ENCODE assay signal across 28 cellular contexts in genomic region chr12:120666577-120667390, GRCh38. TPM values are rescaled to one million over a fixed set of nuclear protein-coding genes. Genes with fewer than 3 reads are reported as not detected.
DNase-seq lines count a peak whose midpoint lies in the region; ATAC-seq, FAIRE-seq and TF ChIP-seq lines count a peak whose summit lies in the region.
"Had no signal": no experiment of that assay in that cellular context is flagged by ENCODE, and none has a peak within 500 bp of the region (broad histone marks: within the 10 kb centered on the region; RNA-seq: fewer than 3 reads in every experiment).

No MANE protein-coding gene starts in this region.

- no peak for TF ChIP-seq CTCF in SK-N-SH (IDR thresholded peaks at IDR 0.05)
- TF ChIP-seq CTCF in HEK293 (tag by site-specific recombination; IDR thresholded peaks at IDR 0.05): no peak
- no peak for TF ChIP-seq CTCF in astrocyte (IDR thresholded peaks at IDR 0.05; ENCODE audit: insufficient read depth, low read depth, low read length)
- TF ChIP-seq CTCF in progenitor cell of endocrine pancreas (IDR thresholded peaks at IDR 0.05; ENCODE audit: unreplicated experiment): no peak
- no peak for TF ChIP-seq CTCF in tibial artery (IDR thresholded peaks at IDR 0.05)

- H3K27me3 ChIP-seq in SK-N-SH (ENCODE audit: insufficient read depth) (no peaks in the 10 kb centered on the region), astrocyte (ENCODE audit: insufficient read depth, low read length) (no peaks in the 10 kb centered on the region), tibial artery (no peaks in the 10 kb centered on the region)
- H3K27me3 ChIP-seq: BLaER1, foreskin keratinocyte, MG63, neutrophil, upper lobe of right lung had no signal

- H3K4me1 ChIP-seq in SK-N-SH (ENCODE audit: control insufficient read depth in 1 of 2, insufficient read depth in 2 of 2, low read depth in 1 of 2, low read length in 1 of 2): peaks cover 0 to 15% of the 10 kb centered on the region in 2 experiments; a peak in 2 of 4 replicates
- H3K4me1 ChIP-seq in HEK293 (ENCODE audit: control insufficient read depth, insufficient read depth, low read length): no peaks in the 10 kb centered on the region
- peaks cover 3% of the 10 kb centered on the region for H3K4me1 ChIP-seq in astrocyte (ENCODE audit: insufficient read depth, low read length)
- peaks cover 0 to 15% (median 9%) of the 10 kb centered on the region in 4 donors for H3K4me1 ChIP-seq in tibial artery
- H3K4me1 ChIP-seq: Caco-2, foreskin keratinocyte, prostate gland, upper lobe of right lung had no signal

- H4K20me1 ChIP-seq in SK-N-SH (ENCODE audit: insufficient read depth) (no peaks in the 10 kb centered on the region), astrocyte (ENCODE audit: insufficient read depth, low read length) (no peaks in the 10 kb centered on the region)
- H4K20me1 ChIP-seq: BLaER1 had no signal

- POLR2A ChIA-PET in SK-N-SH (lab: Yijun Ruan, JAX) (interaction anchor here (0.6 kb wide), 1 partner anchor 9 kb away, joined by 3 read pairs; no protein-coding TSS in a partner anchor), HEK293 (lab: Yijun Ruan, JAX) (no interaction called here)

- WGBS in SK-N-SH (ENCODE audit: low lambda C conversion rate): 88% methylated on average over 13 of the region's 34 CpGs

- H2AFZ ChIP-seq in SK-N-SH (ENCODE audit: low read depth): no peak overlapping the region
- no peak overlapping the region for H2AFZ ChIP-seq in astrocyte (ENCODE audit: low read depth, low read length)

- no peaks in the 10 kb centered on the region for H3K36me3 ChIP-seq in SK-N-SH (replicated peaks in 1 of 2; ENCODE audit: control insufficient read depth in 1 of 2, insufficient read depth in 2 of 2, low read length in 1 of 2)
- H3K36me3 ChIP-seq in HEK293 (ENCODE audit: control insufficient read depth in 2 of 2, insufficient read depth in 1 of 2, low read length in 2 of 2): no peaks in the 10 kb centered on the region
- no peaks in the 10 kb centered on the region for H3K36me3 ChIP-seq in astrocyte (ENCODE audit: insufficient read depth, low read length)
- peaks cover 11 to 16% (median 15%) of the 10 kb centered on the region in 3 donors for H3K36me3 ChIP-seq in tibial artery
- H3K36me3 ChIP-seq: BLaER1, MG63, neutrophil, prostate gland, upper lobe of right lung had no signal

- intact Hi-C loops in tibial artery (cut with DNase I; ENCODE audit: low total_unique reads): no loop called here

- no peak for TF ChIP-seq EP300 in SK-N-SH (IDR thresholded peaks at IDR 0.05; ENCODE audit: borderline replicate concordance in 1 of 2, low read depth in 1 of 2, low read length in 1 of 2)

- no peak overlapping the region for H3K9ac ChIP-seq in SK-N-SH
- H3K9ac ChIP-seq in astrocyte (ENCODE audit: low read length): no peak overlapping the region
- H3K9ac ChIP-seq: BLaER1 had no signal

- H3K27ac ChIP-seq in SK-N-SH (ENCODE audit: low read depth in 2 of 2, low read length in 1 of 2) (no peak overlapping the region), HEK293 (ENCODE audit: extremely low read depth, low read depth, low read length) (no peak overlapping the region), astrocyte (ENCODE audit: low read depth, low read length) (no peak overlapping the region), tibial artery (no peak overlapping the region)
- H3K27ac ChIP-seq: BLaER1, foreskin keratinocyte, neutrophil, prostate gland, upper lobe of right lung had no signal

- no peak for FAIRE-seq in astrocyte (lab: Jason Lieb, UNC)
- FAIRE-seq: A204.1, colon had no signal

- H3K4me3 Mint-ChIP-seq in astrocyte (ENCODE audit: unreplicated experiment) (peak overlapping the region; percentile 69), progenitor cell of endocrine pancreas (ENCODE audit: low read depth) (no peak overlapping the region)
- H3K4me3 Mint-ChIP-seq: effector memory CD8-positive, alpha-beta T cell had no signal

- H3K27me3 Mint-ChIP-seq in astrocyte (ENCODE audit: low read depth, unreplicated experiment): peaks cover 20% of the 10 kb centered on the region
- H3K27me3 Mint-ChIP-seq in progenitor cell of endocrine pancreas: peaks cover 12% of the 10 kb centered on the region

- H3K9me2 ChIP-seq in SK-N-SH: no peaks in the 10 kb centered on the region

- H3K9me3 Mint-ChIP-seq in astrocyte (ENCODE audit: unreplicated experiment) (no peaks in the 10 kb centered on the region), progenitor cell of endocrine pancreas (ENCODE audit: low read depth) (no peaks in the 10 kb centered on the region)
- H3K9me3 Mint-ChIP-seq: effector memory CD8-positive, alpha-beta T cell had no signal

- ATAC-seq in SK-N-SH treated with all-trans-retinoic acid at 6 μM for 48 hours: no peak
- ATAC-seq: effector memory CD8-positive, alpha-beta T cell; esophagus mucosa; foreskin keratinocyte; upper lobe of right lung had no signal

- no peaks in the 10 kb centered on the region for H3K36me3 Mint-ChIP-seq in astrocyte (ENCODE audit: low read depth, unreplicated experiment)
- H3K36me3 Mint-ChIP-seq in progenitor cell of endocrine pancreas (ENCODE audit: insufficient read depth): no peaks in the 10 kb centered on the region

- H3K4me3 ChIP-seq in SK-N-SH (ENCODE audit: low read depth in 2 of 2, low read length in 1 of 2) (no peak overlapping the region), HEK293 (ENCODE audit: low read depth, low read length) (no peak overlapping the region), astrocyte (ENCODE audit: insufficient read depth, low read depth, low read length) (no peak overlapping the region), tibial artery (no peak overlapping the region)
- H3K4me3 ChIP-seq: BLaER1, MG63, prostate gland, upper lobe of right lung had no signal

- DNase-seq in SK-N-SH (peak; percentile 42), astrocyte (ENCODE audit: low read depth) (no peak), progenitor cell of endocrine pancreas (ENCODE audit: low spot score, unreplicated experiment) (no peak), tibial artery (no peak), NCI-H524 treated with DMSO at 0.1 percent for 48 hours (lab: John Stamatoyannopoulos, UW) (no peak), SW480 (ENCODE audit: low spot score) (no peak)
- DNase-seq: activated CD4-positive, alpha-beta T cell treated with anti-CD3 and anti-CD28 coated beads for 1 hour; activated gamma-delta T cell; Caco-2; DMS79; effector memory CD8-positive, alpha-beta T cell; foreskin keratinocyte; GF-D8; KBM-7; MG63; NCI-H1417; NCI-H524; SW 1271; upper lobe of right lung had no signal

- no peak overlapping the region for H3K27ac Mint-ChIP-seq in astrocyte (ENCODE audit: unreplicated experiment)
- H3K27ac Mint-ChIP-seq in progenitor cell of endocrine pancreas: peak overlapping the region; percentile 34
- H3K27ac Mint-ChIP-seq: effector memory CD8-positive, alpha-beta T cell had no signal

- H3K4me1 Mint-ChIP-seq in astrocyte (ENCODE audit: low read depth, unreplicated experiment) (no peaks in the 10 kb centered on the region), progenitor cell of endocrine pancreas (ENCODE audit: low read depth) (no peaks in the 10 kb centered on the region)

- no peak for TF ChIP-seq RAD21 in SK-N-SH (IDR thresholded peaks at IDR 0.05; ENCODE audit: low read length)

- H3K9me3 ChIP-seq in SK-N-SH: no peaks in the 10 kb centered on the region
- no peaks in the 10 kb centered on the region for H3K9me3 ChIP-seq in HEK293 (ENCODE audit: control insufficient read depth, insufficient read depth, low read depth, low read length)
- H3K9me3 ChIP-seq in astrocyte (ENCODE audit: insufficient read depth, low read depth, low read length): no peaks in the 10 kb centered on the region
- no peaks in the 10 kb centered on the region for H3K9me3 ChIP-seq in tibial artery
- H3K9me3 ChIP-seq: BLaER1, Caco-2, MG63, neutrophil, prostate gland, upper lobe of right lung had no signal

- no peaks in the 10 kb centered on the region for H3K79me2 ChIP-seq in SK-N-SH (ENCODE audit: insufficient read depth)
- no peaks in the 10 kb centered on the region for H3K79me2 ChIP-seq in astrocyte (ENCODE audit: insufficient read depth, low read length)

- H3K4me2 ChIP-seq in SK-N-SH: no peak overlapping the region
- H3K4me2 ChIP-seq in astrocyte (ENCODE audit: low read length): no peak overlapping the region

- H3F3A ChIP-seq in SK-N-SH (replicated peaks; ENCODE audit: insufficient read depth): no peaks in the 10 kb centered on the region

- CTCF ChIA-PET in SK-N-SH (lab: Yijun Ruan, JAX): interaction anchor here (0.9 to 3.5 kb wide), 4 partner anchors 18 to 84 kb away, joined by 3 to 28 read pairs (median 4); no protein-coding TSS in a partner anchor
- CTCF ChIA-PET in HEK293 (lab: Yijun Ruan, JAX): interaction anchor here (0.7 to 1.8 kb wide), 3 partner anchors 17 to 317 kb away, joined by 3 to 8 read pairs (median 4); no protein-coding TSS in a partner anchor

TF ChIP-seq in SK-N-SH, 30 proteins besides CTCF, POLR2A, EP300 and RAD21 (continues in another document):
- no peak for TF ChIP-seq CHD2 (IDR thresholded peaks at IDR 0.05; ENCODE audit: low read length, partially characterized antibody)
- TF ChIP-seq FOXM1 (IDR thresholded peaks at IDR 0.05; ENCODE audit: low read depth): no peak

TF ChIP-seq in SK-N-SH treated with all-trans-retinoic acid at 6 μM for 48 hours, 23 proteins besides CTCF, POLR2A, EP300 and RAD21 (continues in another document):
- TF ChIP-seq PPARA (CRISPR knock-in tag; IDR thresholded peaks at IDR 0.05; ENCODE audit: borderline replicate concordance) (no peak), BACH2 (CRISPR knock-in tag; IDR thresholded peaks at IDR 0.05; ENCODE audit: borderline replicate concordance) (no peak)

TF ChIP-seq in HEK293, 187 proteins besides CTCF, POLR2A, EP300 and RAD21 (continues in another document):
- TF ChIP-seq ZBTB20 (tag by site-specific recombination; IDR thresholded peaks at IDR 0.05) (no peak), ZNF600 (tag by site-specific recombination; IDR thresholded peaks at IDR 0.05) (0 out of 2 replicates have a peak, but pooled peaks have one; percentile 18)

RNA-seq across cellular contexts. Expression of gene MLEC, which starts 20.2 kb away (rescaled TPM):
- 23.4 and 27.8 TPM in 2 replicates for polyA plus RNA-seq in SK-N-SH (2012; rRNA removed)
- polyA plus RNA-seq in SK-N-SH (2012; cell fraction: cytosol; rRNA removed): 32.4 and 33.3 TPM in 2 replicates
- 12.2 and 23.2 TPM in 2 replicates for polyA plus RNA-seq in SK-N-SH (2012; cell fraction: nucleus; rRNA removed)
- total RNA-seq in astrocyte (137 and 152 TPM in 2 replicates), progenitor cell of endocrine pancreas (174 and 187 TPM in 2 replicates)

RNA-seq across cellular contexts. Expression of gene CABP1, which starts 26.4 kb away (rescaled TPM):
- polyA plus RNA-seq in SK-N-SH (2012; rRNA removed): 0.08 and 0.21 TPM in 2 replicates
- polyA plus RNA-seq in SK-N-SH (2012; cell fraction: cytosol; rRNA removed): 0.12 and 0.18 TPM in 2 replicates
- 0.27 and 0.38 TPM in 2 replicates for polyA plus RNA-seq in SK-N-SH (2012; cell fraction: nucleus; rRNA removed)
- total RNA-seq in astrocyte: 0.19 and 0.30 TPM in 2 replicates
- total RNA-seq in progenitor cell of endocrine pancreas: 0.19 and 0.49 TPM in 2 replicates
- total RNA-seq: foreskin keratinocyte, HT1080 had no signal
- polyA plus RNA-seq: foreskin keratinocyte had no signal

RNA-seq across cellular contexts. Expression of gene UNC119B, which starts 43.5 kb away (rescaled TPM):
- polyA plus RNA-seq in SK-N-SH (2012; rRNA removed): 23.6 and 32.0 TPM in 2 replicates
- polyA plus RNA-seq in SK-N-SH (2012; cell fraction: cytosol; rRNA removed): 25.3 and 28.0 TPM in 2 replicates
- 23.7 and 28.0 TPM in 2 replicates for polyA plus RNA-seq in SK-N-SH (2012; cell fraction: nucleus; rRNA removed)
- total RNA-seq in astrocyte (21.3 and 24.3 TPM in 2 replicates), progenitor cell of endocrine pancreas (62.5 and 66.6 TPM in 2 replicates)

RNA-seq across cellular contexts. Expression of gene ACADS, which starts 58.8 kb away (rescaled TPM):
- polyA plus RNA-seq in SK-N-SH (2012; rRNA removed): 4.5 and 4.9 TPM in 2 replicates
- polyA plus RNA-seq in SK-N-SH (2012; cell fraction: cytosol; rRNA removed): 1.3 and 2.9 TPM in 2 replicates
- 17.0 and 23.0 TPM in 2 replicates for polyA plus RNA-seq in SK-N-SH (2012; cell fraction: nucleus; rRNA removed)
- total RNA-seq in astrocyte (2.8 and 2.9 TPM in 2 replicates), progenitor cell of endocrine pancreas (11.7 and 11.8 TPM in 2 replicates)
